Comparison of ENCODE assay signal across 21 cellular contexts in the genomic region with DNA sequence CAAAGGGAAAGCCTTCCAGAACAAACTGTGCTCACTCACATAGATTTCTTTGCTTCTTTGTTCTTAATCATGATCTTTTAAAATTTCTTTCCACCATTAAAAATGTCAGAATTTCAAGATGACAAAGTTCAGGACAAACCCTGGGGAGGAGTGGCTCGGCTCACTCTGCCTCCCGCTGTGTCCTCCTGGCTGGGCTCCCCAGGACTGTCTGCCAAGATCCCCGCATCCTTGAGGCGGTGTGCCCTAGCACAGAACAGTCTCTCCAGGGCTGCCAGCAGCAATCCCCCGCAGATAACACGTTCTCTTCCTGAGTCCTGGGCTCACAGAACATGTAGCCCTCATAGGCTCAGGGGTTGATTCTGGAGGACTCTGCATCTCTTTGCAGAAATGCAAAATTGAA.
A peak's percentile ranks its signal among the peaks of the same experiment; 100 is the strongest.
DNase-seq lines count a peak whose midpoint lies in the region; ATAC-seq and TF ChIP-seq lines count a peak whose summit lies in the region.
"Had no signal": no experiment of that assay in that cellular context is flagged by ENCODE, and none has a peak within 500 bp of the region (broad histone marks: within the 10 kb centered on the region; RNA-seq: fewer than 3 reads in every experiment).

No MANE protein-coding gene starts in this region.

- H2BK12ac ChIP-seq in neuronal stem cell (ENCODE audit: low read length) (no peak overlapping the region), trophoblast cell (ENCODE audit: low read length) (no peak overlapping the region)

- TF ChIP-seq CTCF in IMR-90 (conservative IDR thresholded peaks at IDR 0.05; ENCODE audit: low read depth, low read length) (no peak), transverse colon (IDR thresholded peaks at IDR 0.05) (no peak)

- no peak overlapping the region for H4K12ac ChIP-seq in trophoblast cell (ENCODE audit: low read depth, low read length)

- POLR2A ChIA-PET in IMR-90 (lab: Charles Lee; ENCODE audit: unreplicated experiment): no interaction called here

- no peak overlapping the region for H2BK5ac ChIP-seq in IMR-90 (ENCODE audit: low read depth, low read length, poor library complexity, severe bottlenecking)
- H2BK5ac ChIP-seq in neuronal stem cell (ENCODE audit: low read length): no peak overlapping the region
- no peak overlapping the region for H2BK5ac ChIP-seq in trophoblast cell (ENCODE audit: low read depth, low read length, poor library complexity)

- peak overlapping the region; percentile 81 for H3K14ac ChIP-seq in IMR-90 (replicated peaks; ENCODE audit: low read depth, low read length)
- no peak overlapping the region for H3K14ac ChIP-seq in neuronal stem cell (ENCODE audit: low read length)
- no peak overlapping the region for H3K14ac ChIP-seq in trophoblast cell (ENCODE audit: low read length)

- H3K4me3 ChIP-seq in IMR-90 (ENCODE audit: insufficient read depth, low read depth, low read length): no peak overlapping the region
- no peak overlapping the region for H3K4me3 ChIP-seq in neuronal stem cell (ENCODE audit: low read length in 2 of 2)
- H3K4me3 ChIP-seq in trophoblast cell (ENCODE audit: low read depth, low read length): no peak overlapping the region
- no peak overlapping the region for H3K4me3 ChIP-seq in transverse colon
- H3K4me3 ChIP-seq: dorsolateral prefrontal cortex, left lung, psoas muscle, thoracic aorta had no signal

- H2BK15ac ChIP-seq in IMR-90 (ENCODE audit: low read depth, low read length): peak overlapping the region; percentile 82; the same call in 2 of the 3 replicates
- no peak overlapping the region for H2BK15ac ChIP-seq in neuronal stem cell (ENCODE audit: low read length)

- H4K91ac ChIP-seq in IMR-90 (ENCODE audit: insufficient read depth, low read depth, low read length) (peak overlapping the region; percentile 42), neuronal stem cell (ENCODE audit: low read depth, low read length, poor library complexity) (no peak overlapping the region), trophoblast cell (ENCODE audit: low read depth, low read length) (no peak overlapping the region)

- H2BK120ac ChIP-seq in IMR-90 (ENCODE audit: low read depth, low read length): peak overlapping the region; percentile 77
- H2BK120ac ChIP-seq in neuronal stem cell (ENCODE audit: low read depth, low read length): no peak overlapping the region
- no peak overlapping the region for H2BK120ac ChIP-seq in trophoblast cell (ENCODE audit: insufficient read depth, low read length, poor library complexity)

- TF ChIP-seq RAD21 in IMR-90 (IDR thresholded peaks at IDR 0.05; ENCODE audit: low read length): no peak

- no peak for TF ChIP-seq POLR2A in IMR-90 (IDR thresholded peaks at IDR 0.05; ENCODE audit: low read depth, low read length)
- no peak for TF ChIP-seq POLR2A in transverse colon (IDR thresholded peaks at IDR 0.05)

- no TSS peak for BruUV-seq in IMR-90 (replicated peaks; lab: Mats Ljungman, UMichigan)

- H2AFZ ChIP-seq in IMR-90 (replicated peaks; ENCODE audit: low read length, poor library complexity) (peak overlapping the region; percentile 9), neuronal stem cell (ENCODE audit: low read length) (peak overlapping the region; percentile 3), trophoblast cell (ENCODE audit: insufficient read depth, low read length, poor library complexity) (no peak overlapping the region)

- in situ Hi-C loops in IMR-90 (cut with MboI; ENCODE audit: low sequenced_read_pairs): no loop called here
- in situ Hi-C loops in transverse colon (cut with MboI; ENCODE audit: low pct_ligation_motif_present in 1 of 4, low pct_unique_long_range_greater_than_20kb in 1 of 4, low sequenced_read_pairs in 3 of 4): no loop called here

- TF ChIP-seq EP300 in transverse colon (IDR thresholded peaks at IDR 0.05; ENCODE audit: low read depth): no peak

- peak; percentile 25 for DNase-seq in AG20443 (ENCODE audit: low spot score)
- no peak for DNase-seq in IMR-90
- DNase-seq in cerebellum (ENCODE audit: low spot score): peak; percentile 49
- no peak for DNase-seq in neuronal stem cell (ENCODE audit: low spot score)
- DNase-seq in trophoblast cell: no peak
- no peak for DNase-seq in NCI-H510A (lab: John Stamatoyannopoulos, UW)
- no peak for DNase-seq in transverse colon
- DNase-seq: activated B cell treated with CpG ODN at 0.5 μM for 24 hours; activated CD4-positive, alpha-beta memory T cell treated with anti-CD3 and anti-CD28 coated beads for 36 hours; activated T-cell treated with anti-CD3 and anti-CD28 coated beads for 4 hours; Calu3; left lung; MM.1S; NCI-H146; NCI-H2171; NCI-H526 treated with DMSO at 0.1 percent for 48 hours; psoas muscle; T-helper 9 cell had no signal

- no peak overlapping the region for H2AK9ac ChIP-seq in IMR-90 (replicated peaks; ENCODE audit: low read depth, low read length, poor library complexity)

- no peak for ATAC-seq in IMR-90 (ENCODE audit: low read depth)
- ATAC-seq in HG03159 (IDR thresholded peaks at IDR 0.05; ENCODE audit: unreplicated experiment): no peak
- ATAC-seq: left lung, psoas muscle had no signal

- H3K18ac ChIP-seq in IMR-90 (ENCODE audit: low read depth, low read length): peak overlapping the region; percentile 1; the same call in 1 of the 2 replicates
- peak overlapping the region; percentile 17 for H3K18ac ChIP-seq in neuronal stem cell (ENCODE audit: low read length)
- no peak overlapping the region for H3K18ac ChIP-seq in trophoblast cell (ENCODE audit: low read length)

- no peak overlapping the region for H4K5ac ChIP-seq in IMR-90 (ENCODE audit: low read depth, low read length)

- dilution Hi-C loops in IMR-90 (cut with HindIII; ENCODE audit: low sequenced_read_pairs, unreplicated experiment): no loop called here

- H4K8ac ChIP-seq in IMR-90 (ENCODE audit: low read depth in 2 of 2, low read length in 2 of 2): peak overlapping the region in 1 of 2 experiments; percentile 35; a peak in 1 of 4 replicates
- no peak overlapping the region for H4K8ac ChIP-seq in neuronal stem cell (ENCODE audit: low read depth, low read length)
- no peak overlapping the region for H4K8ac ChIP-seq in trophoblast cell (ENCODE audit: low read depth, low read length)

- H3K36me3 ChIP-seq in IMR-90 (ENCODE audit: control insufficient read depth, insufficient read depth, low read length): no peaks in the 10 kb centered on the region
- no peaks in the 10 kb centered on the region for H3K36me3 ChIP-seq in neuronal stem cell (replicated peaks in 1 of 2; ENCODE audit: control insufficient read depth in 2 of 2, insufficient read depth in 2 of 2, low read length in 2 of 2)
- H3K36me3 ChIP-seq in trophoblast cell (ENCODE audit: control insufficient read depth in 1 of 2, insufficient read depth in 2 of 2, low read length in 2 of 2): no peaks in the 10 kb centered on the region
- no peaks in the 10 kb centered on the region for H3K36me3 ChIP-seq in transverse colon
- H3K36me3 ChIP-seq: left lung, thoracic aorta had no signal

- H3K9ac ChIP-seq in IMR-90 (ENCODE audit: low read depth, low read length) (no peak overlapping the region), neuronal stem cell (ENCODE audit: low read depth, low read length, poor library complexity) (no peak overlapping the region), trophoblast cell (ENCODE audit: low read length) (no peak overlapping the region)

- H3K27ac ChIP-seq in IMR-90 (ENCODE audit: insufficient read depth, low read length): no peak overlapping the region; the same call in 1 of the 2 replicates
- H3K27ac ChIP-seq in neuronal stem cell (replicated peaks; ENCODE audit: low read length): no peak overlapping the region
- H3K27ac ChIP-seq in trophoblast cell (ENCODE audit: low read depth, low read length): no peak overlapping the region
- no peak overlapping the region for H3K27ac ChIP-seq in transverse colon
- H3K27ac ChIP-seq: dorsolateral prefrontal cortex, left lung, psoas muscle, thoracic aorta had no signal

- peaks cover 27% of the 10 kb centered on the region for H3K9me1 ChIP-seq in IMR-90 (ENCODE audit: insufficient read depth, low read length)

- H3K79me2 ChIP-seq in trophoblast cell (ENCODE audit: control insufficient read depth, insufficient read depth, low read length, poor library complexity): no peaks in the 10 kb centered on the region

- H3K4ac ChIP-seq in IMR-90 (ENCODE audit: low read depth, low read length) (peak overlapping the region; percentile 81), neuronal stem cell (ENCODE audit: low read length) (no peak overlapping the region), trophoblast cell (ENCODE audit: low read depth, low read length) (no peak overlapping the region)

- CTCF ChIA-PET in IMR-90 (lab: Yijun Ruan, JAX): no interaction called here

- H4K20me1 ChIP-seq in IMR-90 (ENCODE audit: insufficient read depth, low read length): no peaks in the 10 kb centered on the region

- H2AK5ac ChIP-seq in IMR-90 (ENCODE audit: low read depth, low read length) (peak overlapping the region; percentile 73), neuronal stem cell (ENCODE audit: low read depth, low read length) (no peak overlapping the region), trophoblast cell (ENCODE audit: low read length) (no peak overlapping the region)

- 65% methylated on average over 3 of the region's 6 CpGs; no CpG with 5 or more reads in 1 of the 2 experiments for WGBS in IMR-90 (ENCODE audit: extremely low coverage in 2 of 2, insufficient read length in 1 of 2), 2 experiments
- WGBS in neuronal stem cell (ENCODE audit: extremely low coverage in 2 of 2, insufficient read length in 2 of 2, insufficient replicate concordance in 1 of 2), 2 donors: no CpG with 5 or more reads among the region's 6 CpGs
- WGBS in trophoblast cell (ENCODE audit: extremely low coverage, insufficient coverage, insufficient read length): no CpG with 5 or more reads among the region's 6 CpGs
- WGBS in transverse colon (ENCODE audit: low coverage in 1 of 2), 2 donors: 20 to 32% methylated on average over 1 to 6 of the region's 6 CpGs

- no peak overlapping the region for H3K56ac ChIP-seq in IMR-90 (ENCODE audit: extremely low read depth, insufficient read depth, low read length)

- peak overlapping the region; percentile 63; the same call in 1 of the 2 replicates for H3K23ac ChIP-seq in IMR-90 (ENCODE audit: low read depth, low read length)
- H3K23ac ChIP-seq in neuronal stem cell (ENCODE audit: low read depth, low read length, poor library complexity): no peak overlapping the region
- no peak overlapping the region for H3K23ac ChIP-seq in trophoblast cell (ENCODE audit: low read length)

- peak overlapping the region; percentile 72 for H2BK20ac ChIP-seq in IMR-90 (ENCODE audit: low read depth, low read length)

- H3K79me1 ChIP-seq in IMR-90 (ENCODE audit: low read depth in 1 of 2, low read length in 2 of 2): no peaks in the 10 kb centered on the region
- no peaks in the 10 kb centered on the region for H3K79me1 ChIP-seq in neuronal stem cell (ENCODE audit: low read depth, low read length)
- no peaks in the 10 kb centered on the region for H3K79me1 ChIP-seq in trophoblast cell (ENCODE audit: low read length)

- H3K9me3 ChIP-seq in IMR-90 (ENCODE audit: control insufficient read depth, insufficient read depth, low read length): no peaks in the 10 kb centered on the region
- no peaks in the 10 kb centered on the region for H3K9me3 ChIP-seq in neuronal stem cell (replicated peaks in 1 of 2; ENCODE audit: control insufficient read depth in 2 of 2, insufficient read depth in 1 of 2, low read depth in 1 of 2, low read length in 2 of 2)
- peaks cover 3% of the 10 kb centered on the region for H3K9me3 ChIP-seq in trophoblast cell (ENCODE audit: insufficient read depth, low read depth, low read length)
- no peaks in the 10 kb centered on the region for H3K9me3 ChIP-seq in transverse colon
- H3K9me3 ChIP-seq: left lung, psoas muscle, thoracic aorta had no signal

- H3K4me1 ChIP-seq in IMR-90 (ENCODE audit: control insufficient read depth, insufficient read depth, low read length): peaks cover 28% of the 10 kb centered on the region
- H3K4me1 ChIP-seq in neuronal stem cell (ENCODE audit: control insufficient read depth in 2 of 2, insufficient read depth in 1 of 2, low read depth in 1 of 2, low read length in 2 of 2): peaks cover 3 to 10% of the 10 kb centered on the region in 2 donors
- peaks cover 7% of the 10 kb centered on the region in 2 experiments for H3K4me1 ChIP-seq in trophoblast cell (ENCODE audit: control insufficient read depth in 1 of 2, insufficient read depth in 2 of 2, low read length in 2 of 2)
- peaks cover 14 to 37% (median 28%) of the 10 kb centered on the region in 4 donors for H3K4me1 ChIP-seq in transverse colon
- H3K4me1 ChIP-seq: left lung, psoas muscle had no signal

- H3K4me2 ChIP-seq in IMR-90 (ENCODE audit: low read depth, low read length) (no peak overlapping the region), neuronal stem cell (ENCODE audit: insufficient read depth, low read length, poor library complexity, severe bottlenecking) (no peak overlapping the region), trophoblast cell (ENCODE audit: low read length) (no peak overlapping the region)

- intact Hi-C loops in IMR-90 (cut with micrococcal nuclease): no loop called here
- intact Hi-C loops in transverse colon (cut with DNase I; ENCODE audit: low total_unique reads): no loop called here

- H3K27me3 ChIP-seq in IMR-90 (ENCODE audit: control insufficient read depth, insufficient read depth, low read length): no peaks in the 10 kb centered on the region
- peaks cover 0 to 22% (median 0%) of the 10 kb centered on the region in 3 experiments for H3K27me3 ChIP-seq in neuronal stem cell (ENCODE audit: control insufficient read depth in 3 of 3, insufficient read depth in 3 of 3, low read depth in 1 of 3, low read length in 3 of 3)
- H3K27me3 ChIP-seq in trophoblast cell (ENCODE audit: insufficient read depth, low read length): no peaks in the 10 kb centered on the region
- H3K27me3 ChIP-seq in transverse colon: no peaks in the 10 kb centered on the region

Comparison
In these comparisons a context has a peak if more than half of its experiments do, and no peak if none do; other contexts are left out.
1. DNase-seq: peak in AG20443 (single experiment) and cerebellum (single experiment); none in IMR-90 (single experiment), neuronal stem cell (single experiment), trophoblast cell (0 of 2), NCI-H510A (single experiment) and transverse colon (single experiment).